Comparison of ENCODE assay signal across 11 cellular contexts in genomic region chr13:50198508-50198907, GRCh38.
DNase-seq lines count a peak whose midpoint lies in the region; ATAC-seq and TF ChIP-seq lines count a peak whose summit lies in the region.
"Had no signal": no experiment of that assay in that cellular context is flagged by ENCODE, and none has a peak within 500 bp of the region (broad histone marks: within the 10 kb centered on the region; RNA-seq: fewer than 3 reads in every experiment).

No MANE protein-coding gene starts in this region.

- ATAC-seq in RWPE2 (ENCODE audit: low read depth), result peak; percentile 96
- ATAC-seq: activated T-cell treated with anti-CD3 and anti-CD28 coated beads, Interleukin-2, amount 50 U/mL, for 72 hours had no signal

- H3K4me1 ChIP-seq in RWPE2 (ENCODE audit: insufficient read depth, poor library complexity, severe bottlenecking), result peaks cover 9% of the 10 kb centered on the region

- H3K4me3 ChIP-seq in RWPE2 (ENCODE audit: severe bottlenecking), result no peak overlapping the region

- no peaks in the 10 kb centered on the region for H3K9me3 ChIP-seq in RWPE2 (ENCODE audit: severe bottlenecking)

- TF ChIP-seq CTCF in RWPE2 (IDR thresholded peaks at IDR 0.05; ENCODE audit: poor library complexity, severe bottlenecking), result no peak

- DNase-seq in COR-L47 (lab: John Stamatoyannopoulos, UW) (peak; percentile 30), LHCN-M2 (ENCODE audit: low read depth) (peak; percentile 56), RWPE2 (ENCODE audit: low spot score) (no peak), fibroblast of the conjunctiva (ENCODE audit: low read depth) (peak; percentile 61), A172 (ENCODE audit: low spot score) (no peak), T-helper 9 cell (no peak)
- DNase-seq in stimulated activated naive CD4-positive, alpha-beta T cell (lab: John Stamatoyannopoulos, UW), result no peak
- DNase-seq: activated B cell treated with CpG ODN at 0.5 μM for 24 hours; activated T-cell treated with anti-CD3 and anti-CD28 coated beads, Interleukin-2, amount 50 U/mL, for 72 hours; DMS79 treated with DMSO at 0.1 percent for 48 hours; stimulated activated CD4-positive, alpha-beta T cell treated with anti-CD3 and anti-CD28 coated beads, Interleukin-4, amount 100 ng/mL, for 4 hours had no signal

- no peak overlapping the region for H3K27ac ChIP-seq in RWPE2 (ENCODE audit: poor library complexity, severe bottlenecking)

- H3K27me3 ChIP-seq in RWPE2 (ENCODE audit: insufficient read depth, poor library complexity, severe bottlenecking), result no peaks in the 10 kb centered on the region

- H3K36me3 ChIP-seq in RWPE2 (ENCODE audit: low read depth), result no peaks in the 10 kb centered on the region

Comparison
In these comparisons a context has a peak if more than half of its experiments do, and no peak if none do; other contexts are left out.
1. DNase-seq: peak in COR-L47 (single experiment), LHCN-M2 (single experiment) and fibroblast of the conjunctiva (single experiment); none in RWPE2 (single experiment), stimulated activated naive CD4-positive, alpha-beta T cell (0 of 6), A172 (single experiment) and T-helper 9 cell (single experiment).